ENCODE assay signal across 1 cellular context in genomic region chr11:69470301-69470700, GRCh38.
TF ChIP-seq lines count a peak whose summit lies in the region.

No MANE protein-coding gene starts in this region.

TF ChIP-seq in HepG2, 621 proteins besides CTCF, POLR2A, EP300 and RAD21 (continued from another document and continues in another):
- TF ChIP-seq ZNF597 (CRISPR knock-in tag; IDR thresholded peaks at IDR 0.05) (no peak), SP1 (IDR thresholded peaks at IDR 0.05) (no peak), SP1 (CRISPR knock-in tag; IDR thresholded peaks at IDR 0.05) (no peak), RXRA (CRISPR knock-in tag; IDR thresholded peaks at IDR 0.05) (no peak), ZBTB46 (CRISPR knock-in tag; IDR thresholded peaks at IDR 0.05; ENCODE audit: borderline replicate concordance) (no peak), NCOR1 (IDR thresholded peaks at IDR 0.05; ENCODE audit: borderline replicate concordance, low read length) (peak; percentile 50; the same call in 1 of the 2 replicates), LCORL (IDR thresholded peaks at IDR 0.05) (no peak), LCORL (CRISPR knock-in tag; IDR thresholded peaks at IDR 0.05) (0 out of 2 replicates have a peak, but pooled peaks have one; percentile 49), HNF4G (IDR thresholded peaks at IDR 0.05; ENCODE audit: borderline replicate concordance, low read depth, low read length) (peak; percentile 62), HNF4G (CRISPR knock-in tag; IDR thresholded peaks at IDR 0.05; ENCODE audit: borderline replicate concordance, low read depth) (no peak), KDM1A (CRISPR knock-in tag; IDR thresholded peaks at IDR 0.05) (no peak), ZNF512 (CRISPR knock-in tag; IDR thresholded peaks at IDR 0.05) (no peak), ZNF770 (CRISPR knock-in tag; IDR thresholded peaks at IDR 0.05) (no peak), CREB3 (CRISPR knock-in tag; IDR thresholded peaks at IDR 0.05) (no peak), ZMYM3 (CRISPR knock-in tag; IDR thresholded peaks at IDR 0.05) (no peak), ZSCAN31 (CRISPR knock-in tag; IDR thresholded peaks at IDR 0.05; ENCODE audit: low read depth) (no peak), GLI4 (CRISPR knock-in tag; IDR thresholded peaks at IDR 0.05; ENCODE audit: borderline replicate concordance) (no peak), TRAFD1 (CRISPR knock-in tag; IDR thresholded peaks at IDR 0.05; ENCODE audit: borderline replicate concordance) (no peak), ZNF761 (CRISPR knock-in tag; conservative IDR thresholded peaks at IDR 0.05) (no peak), ZNF3 (CRISPR knock-in tag; IDR thresholded peaks at IDR 0.05) (no peak), BRF2 (CRISPR knock-in tag; IDR thresholded peaks at IDR 0.05) (no peak), RNF2 (conservative IDR thresholded peaks at IDR 0.05; ENCODE audit: low read depth) (no peak), PAXIP1 (CRISPR knock-in tag; conservative IDR thresholded peaks at IDR 0.05) (peak; percentile 38; the same call in 1 of the 2 replicates), NFYC (CRISPR knock-in tag; IDR thresholded peaks at IDR 0.05) (no peak), ARID5B (CRISPR knock-in tag; IDR thresholded peaks at IDR 0.05) (0 out of 2 replicates have a peak, but pooled peaks have one; percentile 11), THAP7 (CRISPR knock-in tag; IDR thresholded peaks at IDR 0.05) (no peak), SUZ12 (IDR thresholded peaks at IDR 0.05; ENCODE audit: low read depth, low read length) (no peak), SNAPC2 (CRISPR knock-in tag; IDR thresholded peaks at IDR 0.05) (no peak), ZNF343 (CRISPR knock-in tag; IDR thresholded peaks at IDR 0.05) (no peak), FIP1L1 (IDR thresholded peaks at IDR 0.05; ENCODE audit: borderline replicate concordance, insufficient read depth, low read depth, low read length) (no peak), ZNF800 (CRISPR knock-in tag; IDR thresholded peaks at IDR 0.05) (no peak), ZNF546 (CRISPR knock-in tag; conservative IDR thresholded peaks at IDR 0.05) (no peak), ZNF619 (CRISPR knock-in tag; IDR thresholded peaks at IDR 0.05) (no peak), HCFC1 (IDR thresholded peaks at IDR 0.05; ENCODE audit: low read depth, low read length) (no peak), MBD4 (IDR thresholded peaks at IDR 0.05; ENCODE audit: borderline replicate concordance, low read length) (no peak), ZNF430 (CRISPR knock-in tag; IDR thresholded peaks at IDR 0.05) (no peak), KMT2A (CRISPR knock-in tag; IDR thresholded peaks at IDR 0.05) (no peak), ZNF138 (CRISPR knock-in tag; IDR thresholded peaks at IDR 0.05; ENCODE audit: low read depth) (no peak)
